Comparison of ENCODE assay signal across 20 cellular contexts in genomic region chr5:24068507-24068906, GRCh38.
A peak's percentile ranks its signal among the peaks of the same experiment; 100 is the strongest.
DNase-seq lines count a peak whose midpoint lies in the region; ATAC-seq and TF ChIP-seq lines count a peak whose summit lies in the region.
"Had no signal": no experiment of that assay in that cellular context is flagged by ENCODE, and none has a peak within 500 bp of the region (broad histone marks: within the 10 kb centered on the region; RNA-seq: fewer than 3 reads in every experiment).

No MANE protein-coding gene starts in this region.

- H3K4me1 ChIP-seq in mammary epithelial cell (ENCODE audit: insufficient read depth, low read length) (peaks cover 17% of the 10 kb centered on the region), RWPE2 (ENCODE audit: insufficient read depth, poor library complexity, severe bottlenecking) (peaks cover 26% of the 10 kb centered on the region), foreskin keratinocyte (peaks cover 14% of the 10 kb centered on the region), HAP-1 (no peaks in the 10 kb centered on the region)
- H3K4me1 ChIP-seq: A549; BLaER1 treated with 17β-estradiol and CSF1 and Interleukin-3, amounts not matched to agents 10 nM and 100 nM; Caco-2 had no signal

- peak overlapping the region; percentile 30 for H3K4me2 ChIP-seq in mammary epithelial cell (ENCODE audit: insufficient read depth, low read depth, low read length)
- H3K4me2 ChIP-seq: A549; BLaER1 treated with 17β-estradiol and CSF1 and Interleukin-3, amounts not matched to agents 10 nM and 100 nM had no signal

- no peak overlapping the region for H3K27ac Mint-ChIP-seq in MCF 10A (ENCODE audit: low read depth, unreplicated experiment)
- H3K27ac Mint-ChIP-seq: B cell; CD4-positive, alpha-beta T cell; CD8-positive, alpha-beta T cell had no signal

- CTCF ChIA-PET in mammary epithelial cell (lab: Charles Lee; ENCODE audit: low non-redundant PET) (no interaction called here), MCF 10A (lab: Yijun Ruan, JAX) (no interaction called here)

- H3K9me3 Mint-ChIP-seq in MCF 10A (ENCODE audit: unreplicated experiment): no peaks in the 10 kb centered on the region

- peaks cover 6% of the 10 kb centered on the region for H3K4me1 Mint-ChIP-seq in MCF 10A (ENCODE audit: insufficient read depth, unreplicated experiment)
- H3K4me1 Mint-ChIP-seq: B cell had no signal

- no peak overlapping the region for H3K9ac ChIP-seq in mammary epithelial cell (ENCODE audit: insufficient read depth, low read length)
- H3K9ac ChIP-seq: BLaER1 treated with 17β-estradiol and CSF1 and Interleukin-3, amounts not matched to agents 10 nM and 100 nM had no signal

- ATAC-seq in RWPE2 (ENCODE audit: low read depth) (peak; percentile 39; the same call in 1 of the 3 replicates), foreskin keratinocyte (peak; percentile 73)
- ATAC-seq: A549; CD8-positive, alpha-beta T cell; GM12878 had no signal

- intact Hi-C loops in mammary epithelial cell (cut with micrococcal nuclease) (no loop called here), MCF 10A (cut with micrococcal nuclease) (no loop called here)

- dilution Hi-C loops in mammary epithelial cell (cut with HindIII; ENCODE audit: low sequenced_read_pairs): no loop called here

- no peak overlapping the region for H3K4me3 Mint-ChIP-seq in MCF 10A (ENCODE audit: unreplicated experiment)
- H3K4me3 Mint-ChIP-seq: B cell; CD4-positive, alpha-beta T cell; CD8-positive, alpha-beta T cell had no signal

- H3K36me3 ChIP-seq in mammary epithelial cell (ENCODE audit: insufficient read depth, low read length): no peaks in the 10 kb centered on the region
- H3K36me3 ChIP-seq in RWPE2 (ENCODE audit: low read depth): no peaks in the 10 kb centered on the region
- H3K36me3 ChIP-seq in HAP-1 (replicated peaks): no peaks in the 10 kb centered on the region
- H3K36me3 ChIP-seq: BLaER1 treated with 17β-estradiol and CSF1 and Interleukin-3, amounts not matched to agents 10 nM and 100 nM had no signal

- peak overlapping the region; percentile 89 for H2AFZ ChIP-seq in mammary epithelial cell (ENCODE audit: low read depth, low read length)

- H3K9me3 ChIP-seq in mammary epithelial cell (replicated peaks; ENCODE audit: insufficient read depth, low read length): no peaks in the 10 kb centered on the region
- H3K9me3 ChIP-seq in RWPE2 (ENCODE audit: severe bottlenecking): no peaks in the 10 kb centered on the region
- no peaks in the 10 kb centered on the region for H3K9me3 ChIP-seq in HAP-1
- H3K9me3 ChIP-seq: A549; BLaER1 treated with 17β-estradiol and CSF1 and Interleukin-3, amounts not matched to agents 10 nM and 100 nM; Caco-2 had no signal

- no peak for TF ChIP-seq CTCF in mammary epithelial cell (conservative IDR thresholded peaks at IDR 0.05 in 1 of 2, IDR thresholded peaks at IDR 0.05 in 1 of 2; ENCODE audit: extremely low read depth in 1 of 2, insufficient read depth in 1 of 2, low read depth in 1 of 2, low read length in 2 of 2)
- no peak for TF ChIP-seq CTCF in MCF 10A (IDR thresholded peaks at IDR 0.05; ENCODE audit: unreplicated experiment)
- TF ChIP-seq CTCF in RWPE2 (IDR thresholded peaks at IDR 0.05; ENCODE audit: poor library complexity, severe bottlenecking): no peak
- TF ChIP-seq CTCF in foreskin keratinocyte (conservative IDR thresholded peaks at IDR 0.05): no peak

- H3K4me3 ChIP-seq in mammary epithelial cell (replicated peaks in 1 of 3; ENCODE audit: insufficient read depth in 1 of 3, low read depth in 2 of 3, low read length in 3 of 3) (no peak overlapping the region), RWPE2 (ENCODE audit: severe bottlenecking) (no peak overlapping the region), HAP-1 (no peak overlapping the region)
- H3K4me3 ChIP-seq: A549; BLaER1 treated with 17β-estradiol and CSF1 and Interleukin-3, amounts not matched to agents 10 nM and 100 nM; GM12878 had no signal

- POLR2A ChIA-PET in MCF 10A (lab: Yijun Ruan, JAX): no interaction called here

- H3K79me2 ChIP-seq in mammary epithelial cell (ENCODE audit: insufficient read depth, low read length): no peaks in the 10 kb centered on the region

- BruUV-seq in mammary epithelial cell (replicated peaks; lab: Mats Ljungman, UMichigan) (no TSS peak), MCF 10A (replicated peaks; lab: Mats Ljungman, UMichigan) (no TSS peak)

- no peaks in the 10 kb centered on the region for H3K27me3 Mint-ChIP-seq in MCF 10A (ENCODE audit: insufficient read depth, unreplicated experiment)
- H3K27me3 Mint-ChIP-seq: B cell; CD4-positive, alpha-beta T cell had no signal

- peak overlapping the region; percentile 29 for H3K27ac ChIP-seq in mammary epithelial cell (ENCODE audit: insufficient read depth, low read depth, low read length)
- no peak overlapping the region for H3K27ac ChIP-seq in RWPE2 (ENCODE audit: poor library complexity, severe bottlenecking)
- peak overlapping the region; percentile 27 for H3K27ac ChIP-seq in foreskin keratinocyte
- H3K27ac ChIP-seq: 22Rv1; A549; BLaER1 treated with 17β-estradiol and CSF1 and Interleukin-3, amounts not matched to agents 10 nM and 100 nM; C4-2B had no signal

- WGBS in mammary epithelial cell (ENCODE audit: low coverage, missing lambda C conversion rate): 38% methylated on average over 4 of the region's 4 CpGs

- in situ Hi-C loops in mammary epithelial cell (cut with MboI; ENCODE audit: low sequenced_read_pairs in 2 of 2): no loop called here
- in situ Hi-C loops in HAP-1 (cut with MboI; ENCODE audit: low sequenced_read_pairs): no loop called here

- no peaks in the 10 kb centered on the region for H3K27me3 ChIP-seq in mammary epithelial cell (ENCODE audit: insufficient read depth, low read length)
- H3K27me3 ChIP-seq in RWPE2 (ENCODE audit: insufficient read depth, poor library complexity, severe bottlenecking): no peaks in the 10 kb centered on the region
- H3K27me3 ChIP-seq in foreskin keratinocyte: no peaks in the 10 kb centered on the region
- H3K27me3 ChIP-seq in HAP-1 (ENCODE audit: low read depth): no peaks in the 10 kb centered on the region
- H3K27me3 ChIP-seq: BLaER1 treated with 17β-estradiol and CSF1 and Interleukin-3, amounts not matched to agents 10 nM and 100 nM had no signal

- H3K36me3 Mint-ChIP-seq in MCF 10A (ENCODE audit: insufficient read depth, unreplicated experiment): no peaks in the 10 kb centered on the region
- H3K36me3 Mint-ChIP-seq: CD8-positive, alpha-beta T cell had no signal

- H4K20me1 ChIP-seq in mammary epithelial cell (ENCODE audit: insufficient read depth, low read length): no peaks in the 10 kb centered on the region
- H4K20me1 ChIP-seq: BLaER1 treated with 17β-estradiol and CSF1 and Interleukin-3, amounts not matched to agents 10 nM and 100 nM had no signal

- DNase-seq in mammary epithelial cell (peak; percentile 26), MCF 10A (ENCODE audit: unreplicated experiment) (no peak), RWPE2 (ENCODE audit: low spot score) (no peak), foreskin keratinocyte (peak; percentile 4 to 19), DMS79 treated with DMSO at 0.1 percent for 48 hours (lab: John Stamatoyannopoulos, UW) (no peak), HAP-1 (ENCODE audit: low spot score in 2 of 2) (no peak)
- DNase-seq: AML-193; Caco-2; Calu3; CD4-positive, alpha-beta T cell; CD8-positive, alpha-beta T cell; DND-41; EL; GDM1 had no signal

Comparison
In these comparisons a context has a peak if more than half of its experiments do, and no peak if none do; other contexts are left out.
1. DNase-seq: peak in mammary epithelial cell (single experiment) and foreskin keratinocyte (2 of 2); none in MCF 10A (single experiment), RWPE2 (single experiment), DMS79 treated with DMSO at 0.1 percent for 48 hours (single experiment) and HAP-1 (0 of 2).